ENCODE assay signal across 1 cellular context in the genomic region with DNA sequence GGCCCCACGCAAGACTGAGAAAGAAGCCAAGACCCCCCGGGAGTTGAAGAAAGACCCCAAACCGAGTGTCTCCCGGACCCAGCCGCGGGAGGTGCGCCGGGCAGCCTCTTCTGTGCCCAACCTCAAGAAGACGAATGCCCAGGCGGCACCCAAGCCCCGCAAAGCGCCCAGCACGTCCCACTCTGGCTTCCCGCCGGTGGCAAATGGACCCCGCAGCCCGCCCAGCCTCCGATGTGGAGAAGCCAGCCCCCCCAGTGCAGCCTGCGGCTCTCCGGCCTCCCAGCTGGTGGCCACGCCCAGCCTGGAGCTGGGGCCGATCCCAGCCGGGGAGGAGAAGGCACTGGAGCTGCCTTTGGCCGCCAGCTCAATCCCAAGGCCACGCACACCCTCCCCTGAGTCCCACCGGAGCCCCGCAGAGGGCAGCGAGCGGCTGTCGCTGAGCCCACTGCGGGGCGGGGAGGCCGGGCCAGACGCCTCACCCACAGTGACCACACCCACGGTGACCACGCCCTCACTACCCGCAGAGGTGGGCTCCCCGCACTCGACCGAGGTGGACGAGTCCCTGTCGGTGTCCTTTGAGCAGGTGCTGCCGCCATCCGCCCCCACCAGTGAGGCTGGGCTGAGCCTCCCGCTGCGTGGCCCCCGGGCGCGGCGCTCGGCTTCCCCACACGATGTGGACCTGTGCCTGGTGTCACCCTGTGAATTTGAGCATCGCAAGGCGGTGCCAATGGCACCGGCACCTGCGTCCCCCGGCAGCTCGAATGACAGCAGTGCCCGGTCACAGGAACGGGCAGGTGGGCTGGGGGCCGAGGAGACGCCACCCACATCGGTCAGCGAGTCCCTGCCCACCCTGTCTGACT.
TF ChIP-seq lines count a peak whose summit lies in the region.

No MANE protein-coding gene starts in this region.

TF ChIP-seq in GM12878, 131 proteins besides CTCF, POLR2A, EP300 and RAD21:
- TF ChIP-seq NR2C2 (IDR thresholded peaks at IDR 0.05; ENCODE audit: borderline replicate concordance, control insufficient read depth, insufficient read length, low read depth) = no peak
- no peak for TF ChIP-seq SIN3A (IDR thresholded peaks at IDR 0.05; ENCODE audit: low read depth, low read length)
- TF ChIP-seq SMAD1 (IDR thresholded peaks at IDR 0.05; ENCODE audit: low read depth, partially characterized antibody) = no peak
- no peak for TF ChIP-seq IKZF2 (IDR thresholded peaks at IDR 0.05)
- TF ChIP-seq YBX1 (IDR thresholded peaks at IDR 0.05) = no peak
- TF ChIP-seq JUNB (IDR thresholded peaks at IDR 0.05) = no peak
- TF ChIP-seq KAT2A (conservative IDR thresholded peaks at IDR 0.05; ENCODE audit: control insufficient read depth, low read depth, low read length) = no peak
- TF ChIP-seq, protein P1, sequence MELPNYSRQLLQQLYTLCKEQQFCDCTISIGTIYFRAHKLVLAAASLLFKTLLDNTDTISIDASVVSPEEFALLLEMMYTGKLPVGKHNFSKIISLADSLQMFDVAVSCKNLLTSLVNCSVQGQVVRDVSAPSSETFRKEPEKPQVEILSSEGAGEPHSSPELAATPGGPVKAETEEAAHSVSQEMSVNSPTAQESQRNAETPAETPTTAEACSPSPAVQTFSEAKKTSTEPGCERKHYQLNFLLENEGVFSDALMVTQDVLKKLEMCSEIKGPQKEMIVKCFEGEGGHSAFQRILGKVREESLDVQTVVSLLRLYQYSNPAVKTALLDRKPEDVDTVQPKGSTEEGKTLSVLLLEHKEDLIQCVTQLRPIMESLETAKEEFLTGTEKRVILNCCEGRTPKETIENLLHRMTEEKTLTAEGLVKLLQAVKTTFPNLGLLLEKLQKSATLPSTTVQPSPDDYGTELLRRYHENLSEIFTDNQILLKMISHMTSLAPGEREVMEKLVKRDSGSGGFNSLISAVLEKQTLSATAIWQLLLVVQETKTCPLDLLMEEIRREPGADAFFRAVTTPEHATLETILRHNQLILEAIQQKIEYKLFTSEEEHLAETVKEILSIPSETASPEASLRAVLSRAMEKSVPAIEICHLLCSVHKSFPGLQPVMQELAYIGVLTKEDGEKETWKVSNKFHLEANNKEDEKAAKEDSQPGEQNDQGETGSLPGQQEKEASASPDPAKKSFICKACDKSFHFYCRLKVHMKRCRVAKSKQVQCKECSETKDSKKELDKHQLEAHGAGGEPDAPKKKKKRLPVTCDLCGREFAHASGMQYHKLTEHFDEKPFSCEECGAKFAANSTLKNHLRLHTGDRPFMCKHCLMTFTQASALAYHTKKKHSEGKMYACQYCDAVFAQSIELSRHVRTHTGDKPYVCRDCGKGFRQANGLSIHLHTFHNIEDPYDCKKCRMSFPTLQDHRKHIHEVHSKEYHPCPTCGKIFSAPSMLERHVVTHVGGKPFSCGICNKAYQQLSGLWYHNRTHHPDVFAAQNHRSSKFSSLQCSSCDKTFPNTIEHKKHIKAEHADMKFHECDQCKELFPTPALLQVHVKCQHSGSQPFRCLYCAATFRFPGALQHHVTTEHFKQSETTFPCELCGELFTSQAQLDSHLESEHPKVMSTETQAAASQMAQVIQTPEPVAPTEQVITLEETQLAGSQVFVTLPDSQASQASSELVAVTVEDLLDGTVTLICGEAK (IDR thresholded peaks at IDR 0.05; ENCODE audit: borderline replicate concordance) = no peak
- TF ChIP-seq, protein P2, sequence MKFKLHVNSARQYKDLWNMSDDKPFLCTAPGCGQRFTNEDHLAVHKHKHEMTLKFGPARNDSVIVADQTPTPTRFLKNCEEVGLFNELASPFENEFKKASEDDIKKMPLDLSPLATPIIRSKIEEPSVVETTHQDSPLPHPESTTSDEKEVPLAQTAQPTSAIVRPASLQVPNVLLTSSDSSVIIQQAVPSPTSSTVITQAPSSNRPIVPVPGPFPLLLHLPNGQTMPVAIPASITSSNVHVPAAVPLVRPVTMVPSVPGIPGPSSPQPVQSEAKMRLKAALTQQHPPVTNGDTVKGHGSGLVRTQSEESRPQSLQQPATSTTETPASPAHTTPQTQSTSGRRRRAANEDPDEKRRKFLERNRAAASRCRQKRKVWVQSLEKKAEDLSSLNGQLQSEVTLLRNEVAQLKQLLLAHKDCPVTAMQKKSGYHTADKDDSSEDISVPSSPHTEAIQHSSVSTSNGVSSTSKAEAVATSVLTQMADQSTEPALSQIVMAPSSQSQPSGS (IDR thresholded peaks at IDR 0.05; ENCODE audit: low read length) = no peak
